25 cellular contexts compared by ENCODE assay signal in genomic region chr4:11628093-11628725, GRCh38.
DNase-seq lines count a peak whose midpoint lies in the region; FAIRE-seq and TF ChIP-seq lines count a peak whose summit lies in the region.
"Had no signal": no experiment of that assay in that cellular context is flagged by ENCODE, and none has a peak within 500 bp of the region (broad histone marks: within the 10 kb centered on the region; RNA-seq: fewer than 3 reads in every experiment).

No MANE protein-coding gene starts in this region.

- TF ChIP-seq CTCF in epithelial cell of esophagus (IDR thresholded peaks at IDR 0.05; ENCODE audit: insufficient read depth, low read depth, low read length, missing control alignments) (no peak), GM13977 (IDR thresholded peaks at IDR 0.05; ENCODE audit: extremely low read depth, insufficient read depth, missing control alignments) (no peak)

- DNase-seq in Caki2 (ENCODE audit: low read depth) = peak; percentile 33
- peak; percentile 42 for DNase-seq in RCC 7860 (ENCODE audit: low spot score)
- peak; percentile 54 for DNase-seq in epithelial cell of esophagus (ENCODE audit: low read depth)
- DNase-seq in kidney glomerular epithelial cell (lab: John Stamatoyannopoulos, UW) = peak; percentile 17
- DNase-seq in DMS 273 treated with DMSO at 0.1 percent for 48 hours (lab: John Stamatoyannopoulos, UW) = no peak
- DNase-seq in GM13977 (ENCODE audit: low spot score) = no peak
- no peak for DNase-seq in NCI-H226
- DNase-seq in NOMO-1 (lab: John Stamatoyannopoulos, UW; ENCODE audit: unreplicated experiment in 2 of 2) = no peak
- DNase-seq: activated B cell treated with CpG ODN at 0.5 μM for 24 hours; activated CD4-positive, alpha-beta T cell treated with anti-CD3 and anti-CD28 coated beads, Interleukin-2, amount 50 U/mL, for 4 hours; activated naive CD4-positive, alpha-beta T cell treated with Interleukin-2 at 50 U/mL for 16 hours; activated T-cell treated with anti-CD3 and anti-CD28 coated beads, Interleukin-2, amount 50 U/mL, for 72 hours; DMS79; GF-D8; head of caudate nucleus; KG1; left cardiac atrium; NCI-H526; pancreas; Peyer's patch; SJCRH30; spleen had no signal

- FAIRE-seq in RCC 7860 (lab: Jason Lieb, UNC) = peak; percentile 86
- FAIRE-seq: GM19239, H1, pancreas had no signal

- H3K4me3 ChIP-seq in epithelial cell of esophagus (ENCODE audit: low read length) = no peak overlapping the region
- H3K4me3 ChIP-seq: cardiac muscle cell, pancreas, Peyer's patch, SJCRH30, spleen had no signal

- in situ Hi-C loops in Caki2 (cut with HindIII; ENCODE audit: low pct_unique_long_range_greater_than_20kb, low sequenced_read_pairs) = no loop called here
- in situ Hi-C loops in GM13977 (cut with MboI; ENCODE audit: low pct_unique_long_range_greater_than_20kb, low sequenced_read_pairs, unreplicated experiment) = no loop called here

Comparison
In these comparisons a context has a peak if more than half of its experiments do, and no peak if none do; other contexts are left out.
1. DNase-seq: peak in Caki2 (single experiment), RCC 7860 (single experiment), epithelial cell of esophagus (single experiment) and kidney glomerular epithelial cell (single experiment); none in DMS 273 treated with DMSO at 0.1 percent for 48 hours (single experiment), GM13977 (single experiment), NCI-H226 (single experiment) and NOMO-1 (0 of 2).